In the genomic region with DNA sequence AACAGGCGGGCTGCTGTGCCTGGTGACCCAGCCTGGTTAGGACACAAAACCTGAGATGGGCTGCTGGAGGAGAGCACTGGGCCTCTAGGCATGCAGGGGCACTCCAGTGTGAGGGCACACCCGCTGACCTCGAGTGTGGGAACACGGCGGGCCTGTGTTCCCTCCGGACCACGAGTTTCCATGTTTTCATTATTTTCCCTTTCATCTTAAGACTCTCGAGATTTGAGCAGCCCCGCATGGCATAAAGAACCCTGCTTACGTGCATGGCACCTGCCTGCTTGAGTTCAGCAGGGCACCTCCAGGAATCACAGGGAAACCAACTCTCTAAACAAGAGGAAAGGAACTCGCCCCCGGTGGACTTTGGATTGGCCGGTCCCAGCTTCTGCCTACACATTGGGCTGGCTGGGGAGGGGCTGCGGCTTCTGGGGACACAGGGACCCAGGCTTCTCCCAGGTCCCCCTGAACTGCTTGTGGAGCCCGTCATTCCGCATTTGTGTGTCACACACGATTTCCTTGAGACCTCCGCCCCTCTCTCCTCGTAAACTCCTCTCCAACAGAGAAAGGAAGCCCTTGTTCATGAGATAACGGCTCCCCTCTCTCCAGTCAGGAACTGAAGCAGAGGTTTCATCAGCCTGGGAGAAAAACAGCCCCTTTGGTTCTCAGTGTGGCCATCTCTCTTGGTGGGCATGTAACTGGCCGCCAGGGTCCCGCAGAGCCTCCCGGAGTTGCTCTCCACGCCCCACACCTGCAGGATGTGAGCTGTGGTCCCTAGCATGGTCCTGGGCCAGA, we compare ENCODE assay signal across 1 cellular context.
TF ChIP-seq lines count a peak whose summit lies in the region.

No MANE protein-coding gene starts in this region.

TF ChIP-seq in HepG2, 621 proteins besides CTCF, POLR2A, EP300 and RAD21 (continued from another document and continues in another):
- TF ChIP-seq, protein P1, sequence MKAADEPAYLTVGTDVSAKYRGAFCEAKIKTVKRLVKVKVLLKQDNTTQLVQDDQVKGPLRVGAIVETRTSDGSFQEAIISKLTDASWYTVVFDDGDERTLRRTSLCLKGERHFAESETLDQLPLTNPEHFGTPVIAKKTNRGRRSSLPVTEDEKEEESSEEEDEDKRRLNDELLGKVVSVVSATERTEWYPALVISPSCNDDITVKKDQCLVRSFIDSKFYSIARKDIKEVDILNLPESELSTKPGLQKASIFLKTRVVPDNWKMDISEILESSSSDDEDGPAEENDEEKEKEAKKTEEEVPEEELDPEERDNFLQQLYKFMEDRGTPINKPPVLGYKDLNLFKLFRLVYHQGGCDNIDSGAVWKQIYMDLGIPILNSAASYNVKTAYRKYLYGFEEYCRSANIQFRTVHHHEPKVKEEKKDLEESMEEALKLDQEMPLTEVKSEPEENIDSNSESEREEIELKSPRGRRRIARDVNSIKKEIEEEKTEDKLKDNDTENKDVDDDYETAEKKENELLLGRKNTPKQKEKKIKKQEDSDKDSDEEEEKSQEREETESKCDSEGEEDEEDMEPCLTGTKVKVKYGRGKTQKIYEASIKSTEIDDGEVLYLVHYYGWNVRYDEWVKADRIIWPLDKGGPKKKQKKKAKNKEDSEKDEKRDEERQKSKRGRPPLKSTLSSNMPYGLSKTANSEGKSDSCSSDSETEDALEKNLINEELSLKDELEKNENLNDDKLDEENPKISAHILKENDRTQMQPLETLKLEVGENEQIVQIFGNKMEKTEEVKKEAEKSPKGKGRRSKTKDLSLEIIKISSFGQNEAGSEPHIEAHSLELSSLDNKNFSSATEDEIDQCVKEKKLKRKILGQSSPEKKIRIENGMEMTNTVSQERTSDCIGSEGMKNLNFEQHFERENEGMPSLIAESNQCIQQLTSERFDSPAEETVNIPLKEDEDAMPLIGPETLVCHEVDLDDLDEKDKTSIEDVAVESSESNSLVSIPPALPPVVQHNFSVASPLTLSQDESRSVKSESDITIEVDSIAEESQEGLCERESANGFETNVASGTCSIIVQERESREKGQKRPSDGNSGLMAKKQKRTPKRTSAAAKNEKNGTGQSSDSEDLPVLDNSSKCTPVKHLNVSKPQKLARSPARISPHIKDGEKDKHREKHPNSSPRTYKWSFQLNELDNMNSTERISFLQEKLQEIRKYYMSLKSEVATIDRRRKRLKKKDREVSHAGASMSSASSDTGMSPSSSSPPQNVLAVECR (CRISPR knock-in tag; IDR thresholded peaks at IDR 0.05; ENCODE audit: borderline replicate concordance), result peak; percentile 31; the same call in 1 of the 2 replicates
- TF ChIP-seq ZNF564 (CRISPR knock-in tag; IDR thresholded peaks at IDR 0.05), result no peak
- no peak for TF ChIP-seq ZNF207 (IDR thresholded peaks at IDR 0.05; ENCODE audit: borderline replicate concordance)
- peak; percentile 66; the same call in 1 of the 2 replicates for TF ChIP-seq ZNF430 (CRISPR knock-in tag; IDR thresholded peaks at IDR 0.05)
- 0 out of 2 replicates have a peak, but pooled peaks have one; percentile 64 for TF ChIP-seq NCOA1 (CRISPR knock-in tag; IDR thresholded peaks at IDR 0.05)
- TF ChIP-seq TRIM24 (CRISPR knock-in tag; IDR thresholded peaks at IDR 0.05), result 0 out of 2 replicates have a peak, but pooled peaks have one; percentile 42
- no peak for TF ChIP-seq KAT2B (IDR thresholded peaks at IDR 0.05; ENCODE audit: borderline replicate concordance, low read depth, low read length)
- no peak for TF ChIP-seq ZNF326 (CRISPR knock-in tag; IDR thresholded peaks at IDR 0.05; ENCODE audit: borderline replicate concordance)
- TF ChIP-seq ZNF296 (CRISPR knock-in tag; conservative IDR thresholded peaks at IDR 0.05), result no peak
- TF ChIP-seq RXRA (CRISPR knock-in tag; IDR thresholded peaks at IDR 0.05), result peak; percentile 56; the same call in 1 of the 2 replicates
- TF ChIP-seq PCBP1 (IDR thresholded peaks at IDR 0.05; ENCODE audit: borderline replicate concordance, low read depth, low read length), result no peak
- TF ChIP-seq, protein P2, sequence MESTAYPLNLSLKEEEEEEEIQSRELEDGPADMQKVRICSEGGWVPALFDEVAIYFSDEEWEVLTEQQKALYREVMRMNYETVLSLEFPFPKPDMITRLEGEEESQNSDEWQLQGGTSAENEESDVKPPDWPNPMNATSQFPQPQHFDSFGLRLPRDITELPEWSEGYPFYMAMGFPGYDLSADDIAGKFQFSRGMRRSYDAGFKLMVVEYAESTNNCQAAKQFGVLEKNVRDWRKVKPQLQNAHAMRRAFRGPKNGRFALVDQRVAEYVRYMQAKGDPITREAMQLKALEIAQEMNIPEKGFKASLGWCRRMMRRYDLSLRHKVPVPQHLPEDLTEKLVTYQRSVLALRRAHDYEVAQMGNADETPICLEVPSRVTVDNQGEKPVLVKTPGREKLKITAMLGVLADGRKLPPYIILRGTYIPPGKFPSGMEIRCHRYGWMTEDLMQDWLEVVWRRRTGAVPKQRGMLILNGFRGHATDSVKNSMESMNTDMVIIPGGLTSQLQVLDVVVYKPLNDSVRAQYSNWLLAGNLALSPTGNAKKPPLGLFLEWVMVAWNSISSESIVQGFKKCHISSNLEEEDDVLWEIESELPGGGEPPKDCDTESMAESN (CRISPR knock-in tag; conservative IDR thresholded peaks at IDR 0.05), result 0 out of 2 replicates have a peak, but pooled peaks have one; percentile 16
- TF ChIP-seq MIER3 (CRISPR knock-in tag; IDR thresholded peaks at IDR 0.05; ENCODE audit: borderline replicate concordance), result peak; percentile 46; the same call in 1 of the 2 replicates
- TF ChIP-seq ZNF7 (CRISPR knock-in tag; IDR thresholded peaks at IDR 0.05), result peak; percentile 91
- TF ChIP-seq, protein P3, sequence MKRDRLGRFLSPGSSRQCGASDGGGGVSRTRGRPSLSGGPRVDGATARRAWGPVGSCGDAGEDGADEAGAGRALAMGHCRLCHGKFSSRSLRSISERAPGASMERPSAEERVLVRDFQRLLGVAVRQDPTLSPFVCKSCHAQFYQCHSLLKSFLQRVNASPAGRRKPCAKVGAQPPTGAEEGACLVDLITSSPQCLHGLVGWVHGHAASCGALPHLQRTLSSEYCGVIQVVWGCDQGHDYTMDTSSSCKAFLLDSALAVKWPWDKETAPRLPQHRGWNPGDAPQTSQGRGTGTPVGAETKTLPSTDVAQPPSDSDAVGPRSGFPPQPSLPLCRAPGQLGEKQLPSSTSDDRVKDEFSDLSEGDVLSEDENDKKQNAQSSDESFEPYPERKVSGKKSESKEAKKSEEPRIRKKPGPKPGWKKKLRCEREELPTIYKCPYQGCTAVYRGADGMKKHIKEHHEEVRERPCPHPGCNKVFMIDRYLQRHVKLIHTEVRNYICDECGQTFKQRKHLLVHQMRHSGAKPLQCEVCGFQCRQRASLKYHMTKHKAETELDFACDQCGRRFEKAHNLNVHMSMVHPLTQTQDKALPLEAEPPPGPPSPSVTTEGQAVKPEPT (CRISPR knock-in tag; IDR thresholded peaks at IDR 0.05; ENCODE audit: low read depth), result no peak
- no peak for TF ChIP-seq ZNF44 (CRISPR knock-in tag; IDR thresholded peaks at IDR 0.05)
- peak; percentile 60; the same call in 1 of the 2 replicates for TF ChIP-seq SPEN (CRISPR knock-in tag; IDR thresholded peaks at IDR 0.05; ENCODE audit: low read depth)
- TF ChIP-seq, protein P4, sequence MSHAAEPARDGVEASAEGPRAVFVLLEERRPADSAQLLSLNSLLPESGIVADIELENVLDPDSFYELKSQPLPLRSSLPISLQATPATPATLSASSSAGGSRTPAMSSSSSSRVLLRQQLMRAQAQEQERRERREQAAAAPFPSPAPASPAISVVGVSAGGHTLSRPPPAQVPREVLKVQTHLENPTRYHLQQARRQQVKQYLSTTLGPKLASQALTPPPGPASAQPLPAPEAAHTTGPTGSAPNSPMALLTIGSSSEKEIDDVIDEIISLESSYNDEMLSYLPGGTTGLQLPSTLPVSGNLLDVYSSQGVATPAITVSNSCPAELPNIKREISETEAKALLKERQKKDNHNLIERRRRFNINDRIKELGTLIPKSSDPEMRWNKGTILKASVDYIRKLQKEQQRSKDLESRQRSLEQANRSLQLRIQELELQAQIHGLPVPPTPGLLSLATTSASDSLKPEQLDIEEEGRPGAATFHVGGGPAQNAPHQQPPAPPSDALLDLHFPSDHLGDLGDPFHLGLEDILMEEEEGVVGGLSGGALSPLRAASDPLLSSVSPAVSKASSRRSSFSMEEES (CRISPR knock-in tag; IDR thresholded peaks at IDR 0.05), result 0 out of 2 replicates have a peak, but pooled peaks have one; percentile 31
- TF ChIP-seq, protein P5, sequence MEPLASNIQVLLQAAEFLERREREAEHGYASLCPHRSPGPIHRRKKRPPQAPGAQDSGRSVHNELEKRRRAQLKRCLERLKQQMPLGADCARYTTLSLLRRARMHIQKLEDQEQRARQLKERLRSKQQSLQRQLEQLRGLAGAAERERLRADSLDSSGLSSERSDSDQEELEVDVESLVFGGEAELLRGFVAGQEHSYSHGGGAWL (CRISPR knock-in tag; IDR thresholded peaks at IDR 0.05), result peak; percentile 59; the same call in 1 of the 2 replicates
- no peak for TF ChIP-seq JARID2 (CRISPR knock-in tag; IDR thresholded peaks at IDR 0.05; ENCODE audit: insufficient replicate concordance)
- peak; percentile 63 for TF ChIP-seq POLR2G (IDR thresholded peaks at IDR 0.05; ENCODE audit: low read depth, low read length)
- no peak for TF ChIP-seq ZNF451 (CRISPR knock-in tag; IDR thresholded peaks at IDR 0.05)
- peak; percentile 88 for TF ChIP-seq HDAC2 (CRISPR knock-in tag; IDR thresholded peaks at IDR 0.05)
- TF ChIP-seq SRSF1 (optimal IDR thresholded peaks at IDR 0.05; ENCODE audit: low read depth, low read length), result no peak
- TF ChIP-seq, protein P6, sequence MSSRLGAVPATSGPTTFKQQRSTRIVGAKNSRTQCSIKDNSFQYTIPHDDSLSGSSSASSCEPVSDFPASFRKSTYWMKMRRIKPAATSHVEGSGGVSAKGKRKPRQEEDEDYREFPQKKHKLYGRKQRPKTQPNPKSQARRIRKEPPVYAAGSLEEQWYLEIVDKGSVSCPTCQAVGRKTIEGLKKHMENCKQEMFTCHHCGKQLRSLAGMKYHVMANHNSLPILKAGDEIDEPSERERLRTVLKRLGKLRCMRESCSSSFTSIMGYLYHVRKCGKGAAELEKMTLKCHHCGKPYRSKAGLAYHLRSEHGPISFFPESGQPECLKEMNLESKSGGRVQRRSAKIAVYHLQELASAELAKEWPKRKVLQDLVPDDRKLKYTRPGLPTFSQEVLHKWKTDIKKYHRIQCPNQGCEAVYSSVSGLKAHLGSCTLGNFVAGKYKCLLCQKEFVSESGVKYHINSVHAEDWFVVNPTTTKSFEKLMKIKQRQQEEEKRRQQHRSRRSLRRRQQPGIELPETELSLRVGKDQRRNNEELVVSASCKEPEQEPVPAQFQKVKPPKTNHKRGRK (CRISPR knock-in tag; IDR thresholded peaks at IDR 0.05), result no peak
- TF ChIP-seq ZNF768 (CRISPR knock-in tag; IDR thresholded peaks at IDR 0.05), result 0 out of 2 replicates have a peak, but pooled peaks have one; percentile 22
- peak; percentile 43; the same call in 1 of the 2 replicates for TF ChIP-seq KDM6A (CRISPR knock-in tag; IDR thresholded peaks at IDR 0.05; ENCODE audit: low read depth)
- no peak for TF ChIP-seq SSRP1 (CRISPR knock-in tag; IDR thresholded peaks at IDR 0.05)
- no peak for TF ChIP-seq RNF2 (conservative IDR thresholded peaks at IDR 0.05; ENCODE audit: low read depth)
- no peak for TF ChIP-seq NFKB2 (CRISPR knock-in tag; IDR thresholded peaks at IDR 0.05; ENCODE audit: borderline replicate concordance)
- TF ChIP-seq MYC (CRISPR knock-in tag; IDR thresholded peaks at IDR 0.05; ENCODE audit: borderline replicate concordance), result no peak
- TF ChIP-seq ZNF225 (CRISPR knock-in tag; IDR thresholded peaks at IDR 0.05), result no peak
- TF ChIP-seq FIP1L1 (IDR thresholded peaks at IDR 0.05; ENCODE audit: borderline replicate concordance, insufficient read depth, low read depth, low read length), result no peak
- TF ChIP-seq, protein P7, sequence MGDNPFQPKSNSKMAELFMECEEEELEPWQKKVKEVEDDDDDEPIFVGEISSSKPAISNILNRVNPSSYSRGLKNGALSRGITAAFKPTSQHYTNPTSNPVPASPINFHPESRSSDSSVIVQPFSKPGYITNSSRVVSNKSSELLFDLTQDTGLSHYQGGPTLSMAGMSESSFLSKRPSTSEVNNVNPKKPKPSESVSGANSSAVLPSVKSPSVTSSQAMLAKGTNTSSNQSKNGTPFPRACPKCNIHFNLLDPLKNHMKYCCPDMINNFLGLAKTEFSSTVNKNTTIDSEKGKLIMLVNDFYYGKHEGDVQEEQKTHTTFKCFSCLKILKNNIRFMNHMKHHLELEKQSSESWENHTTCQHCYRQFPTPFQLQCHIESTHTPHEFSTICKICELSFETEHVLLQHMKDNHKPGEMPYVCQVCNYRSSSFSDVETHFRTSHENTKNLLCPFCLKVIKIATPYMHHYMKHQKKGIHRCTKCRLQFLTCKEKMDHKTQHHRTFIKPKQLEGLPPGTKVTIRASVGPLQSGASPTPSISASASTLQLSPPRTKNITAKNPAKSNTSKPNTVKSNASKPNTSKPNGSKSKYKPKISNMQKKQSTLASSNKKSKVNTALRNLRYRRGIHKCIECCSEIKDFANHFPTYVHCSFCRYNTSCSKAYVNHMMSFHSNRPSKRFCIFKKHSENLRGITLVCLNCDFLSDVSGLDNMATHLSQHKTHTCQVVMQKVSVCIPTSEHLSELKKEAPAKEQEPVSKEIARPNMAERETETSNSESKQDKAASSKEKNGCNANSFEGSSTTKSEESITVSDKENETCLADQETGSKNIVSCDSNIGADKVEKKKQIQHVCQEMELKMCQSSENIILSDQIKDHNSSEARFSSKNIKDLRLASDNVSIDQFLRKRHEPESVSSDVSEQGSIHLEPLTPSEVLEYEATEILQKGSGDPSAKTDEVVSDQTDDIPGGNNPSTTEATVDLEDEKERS (CRISPR knock-in tag; IDR thresholded peaks at IDR 0.05), result 0 out of 2 replicates have a peak, but pooled peaks have one; percentile 56
- peak; percentile 66; the same call in 1 of the 2 replicates for TF ChIP-seq ZNF441 (CRISPR knock-in tag; IDR thresholded peaks at IDR 0.05; ENCODE audit: borderline replicate concordance)
- peak; percentile 86 for TF ChIP-seq MEF2D (CRISPR knock-in tag; IDR thresholded peaks at IDR 0.05)
- TF ChIP-seq ZNF292 (CRISPR knock-in tag; IDR thresholded peaks at IDR 0.05; ENCODE audit: borderline replicate concordance, low read depth), result 0 out of 2 replicates have a peak, but pooled peaks have one; percentile 86
- peak; percentile 82; the same call in 1 of the 2 replicates for TF ChIP-seq ZNF737 (CRISPR knock-in tag; IDR thresholded peaks at IDR 0.05; ENCODE audit: borderline replicate concordance)
- peak; percentile 73 for TF ChIP-seq BCL6 (CRISPR knock-in tag; IDR thresholded peaks at IDR 0.05)
- no peak for TF ChIP-seq MEIS1 (CRISPR knock-in tag; IDR thresholded peaks at IDR 0.05; ENCODE audit: borderline replicate concordance)
- 0 out of 4 replicates have a peak, but pooled peaks of 1 of the 2 experiments have one; percentile 27 for TF ChIP-seq KLF16 (CRISPR knock-in tag; IDR thresholded peaks at IDR 0.05)
- TF ChIP-seq SOX6 (IDR thresholded peaks at IDR 0.05), result no peak
- peak; percentile 73 for TF ChIP-seq SOX6 (CRISPR knock-in tag; IDR thresholded peaks at IDR 0.05)
- TF ChIP-seq NCOR1 (IDR thresholded peaks at IDR 0.05; ENCODE audit: borderline replicate concordance, low read length), result peak; percentile 69
- TF ChIP-seq ZNF577 (CRISPR knock-in tag; IDR thresholded peaks at IDR 0.05; ENCODE audit: borderline replicate concordance, low read depth), result no peak
- TF ChIP-seq ZNF101 (CRISPR knock-in tag; IDR thresholded peaks at IDR 0.05; ENCODE audit: borderline replicate concordance, low read depth), result no peak
- TF ChIP-seq, protein P8, sequence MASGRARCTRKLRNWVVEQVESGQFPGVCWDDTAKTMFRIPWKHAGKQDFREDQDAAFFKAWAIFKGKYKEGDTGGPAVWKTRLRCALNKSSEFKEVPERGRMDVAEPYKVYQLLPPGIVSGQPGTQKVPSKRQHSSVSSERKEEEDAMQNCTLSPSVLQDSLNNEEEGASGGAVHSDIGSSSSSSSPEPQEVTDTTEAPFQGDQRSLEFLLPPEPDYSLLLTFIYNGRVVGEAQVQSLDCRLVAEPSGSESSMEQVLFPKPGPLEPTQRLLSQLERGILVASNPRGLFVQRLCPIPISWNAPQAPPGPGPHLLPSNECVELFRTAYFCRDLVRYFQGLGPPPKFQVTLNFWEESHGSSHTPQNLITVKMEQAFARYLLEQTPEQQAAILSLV (CRISPR knock-in tag; IDR thresholded peaks at IDR 0.05; ENCODE audit: borderline replicate concordance), result peak; percentile 69
